Comparison of ENCODE assay signal across 1 cellular context in the genomic region with DNA sequence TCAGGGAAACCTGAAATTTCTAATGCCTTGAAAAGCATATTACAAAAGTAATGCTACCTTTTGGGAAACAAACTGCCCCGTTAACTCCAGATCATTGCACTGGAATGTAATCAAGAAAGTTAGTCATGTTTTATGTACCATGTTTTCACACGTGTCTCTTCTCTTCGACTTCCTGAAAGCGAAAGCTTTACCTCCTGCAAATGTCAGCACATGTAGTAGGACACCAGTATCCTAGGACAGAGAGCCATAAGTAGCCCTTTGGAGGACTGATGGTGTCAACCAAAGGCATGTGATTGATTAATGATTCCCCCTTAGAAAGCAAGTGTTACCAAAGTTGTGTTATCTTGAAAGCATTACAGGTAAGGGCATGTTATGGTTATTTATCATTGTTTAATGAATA.
TF ChIP-seq lines count a peak whose summit lies in the region.

No MANE protein-coding gene starts in this region.

TF ChIP-seq in HEK293T, 16 proteins besides CTCF, POLR2A, EP300 and RAD21:
- TF ChIP-seq ZNF384 (IDR thresholded peaks at IDR 0.05) (no peak), HDGF (IDR thresholded peaks at IDR 0.05; ENCODE audit: borderline replicate concordance) (no peak)
TF ChIP-seq in HEK293T: peak in this region for 0.
